Comparison of ENCODE assay signal across 1 cellular context in genomic region chr13:33992891-33993336, GRCh38.
TF ChIP-seq lines count a peak whose summit lies in the region.

No MANE protein-coding gene starts in this region.

TF ChIP-seq in HepG2, 621 proteins besides CTCF, POLR2A, EP300 and RAD21 (continued from another document and continues in another):
- TF ChIP-seq TBX3 (IDR thresholded peaks at IDR 0.05; ENCODE audit: borderline replicate concordance) (0 out of 2 replicates have a peak, but pooled peaks have one; percentile 31), ASH2L (IDR thresholded peaks at IDR 0.05; ENCODE audit: insufficient read length, low read depth, low read length) (peak; percentile 50), FOXP4 (CRISPR knock-in tag; IDR thresholded peaks at IDR 0.05) (peak; percentile 82), RXRB (CRISPR knock-in tag; IDR thresholded peaks at IDR 0.05; ENCODE audit: borderline replicate concordance) (peak; percentile 42; the same call in 1 of the 2 replicates), FOXP1 (IDR thresholded peaks at IDR 0.05) (no peak), FOXP1 (CRISPR knock-in tag; IDR thresholded peaks at IDR 0.05) (peak; percentile 80), ISL2 (CRISPR knock-in tag; IDR thresholded peaks at IDR 0.05) (peak; percentile 52; the same call in 1 of the 2 replicates), GLI4 (CRISPR knock-in tag; IDR thresholded peaks at IDR 0.05; ENCODE audit: borderline replicate concordance) (no peak), BCL6 (CRISPR knock-in tag; IDR thresholded peaks at IDR 0.05) (peak; percentile 65), ARID5B (CRISPR knock-in tag; IDR thresholded peaks at IDR 0.05) (peak; percentile 82), MZF1 (CRISPR knock-in tag; IDR thresholded peaks at IDR 0.05; ENCODE audit: borderline replicate concordance) (no peak), ATF2 (CRISPR knock-in tag; IDR thresholded peaks at IDR 0.05) (0 out of 2 replicates have a peak, but pooled peaks have one; percentile 46), CEBPG (CRISPR knock-in tag; IDR thresholded peaks at IDR 0.05) (peak; percentile 64), ZNF703 (CRISPR knock-in tag; IDR thresholded peaks at IDR 0.05; ENCODE audit: borderline replicate concordance) (no peak), KDM5A (IDR thresholded peaks at IDR 0.05; ENCODE audit: borderline replicate concordance, low read length) (no peak), ZBTB20 (CRISPR knock-in tag; IDR thresholded peaks at IDR 0.05; ENCODE audit: borderline replicate concordance, low read depth) (peak; percentile 74; the same call in 1 of the 2 replicates), ZFP37 (CRISPR knock-in tag; IDR thresholded peaks at IDR 0.05; ENCODE audit: borderline replicate concordance) (no peak), SMAD3 (CRISPR knock-in tag; IDR thresholded peaks at IDR 0.05) (peak; percentile 34; the same call in 1 of the 2 replicates), GFI1 (CRISPR knock-in tag; IDR thresholded peaks at IDR 0.05; ENCODE audit: borderline replicate concordance) (peak; percentile 27; the same call in 1 of the 2 replicates), MED1 (CRISPR knock-in tag; IDR thresholded peaks at IDR 0.05) (peak; percentile 54), ZBTB40 (IDR thresholded peaks at IDR 0.05) (no peak), ZBTB40 (CRISPR knock-in tag; IDR thresholded peaks at IDR 0.05) (no peak), ZMYM3 (CRISPR knock-in tag; IDR thresholded peaks at IDR 0.05) (0 out of 2 replicates have a peak, but pooled peaks have one; percentile 25), FOXA1 (IDR thresholded peaks at IDR 0.05) (peak; percentile 89), FOXA1 (CRISPR knock-in tag; IDR thresholded peaks at IDR 0.05) (peak; percentile 94), SOX13 (IDR thresholded peaks at IDR 0.05) (no peak), SOX13 (CRISPR knock-in tag; conservative IDR thresholded peaks at IDR 0.05 in 1 of 2, IDR thresholded peaks at IDR 0.05 in 1 of 2) (peak in 1 of 2 experiments; percentile 66; a peak in 1 of 4 replicates), RARA (CRISPR knock-in tag; IDR thresholded peaks at IDR 0.05) (peak; percentile 55), ZNF644 (CRISPR knock-in tag; IDR thresholded peaks at IDR 0.05; ENCODE audit: low read depth) (peak; percentile 58; the same call in 1 of the 2 replicates), HOXA5 (CRISPR knock-in tag; IDR thresholded peaks at IDR 0.05) (no peak), AHDC1 (CRISPR knock-in tag; IDR thresholded peaks at IDR 0.05; ENCODE audit: borderline replicate concordance) (peak; percentile 81; the same call in 1 of the 2 replicates), ZNF224 (CRISPR knock-in tag; IDR thresholded peaks at IDR 0.05) (no peak), SOX6 (IDR thresholded peaks at IDR 0.05) (no peak), SOX6 (CRISPR knock-in tag; IDR thresholded peaks at IDR 0.05) (0 out of 2 replicates have a peak, but pooled peaks have one; percentile 28), SKI (IDR thresholded peaks at IDR 0.05; ENCODE audit: partially characterized antibody) (peak; percentile 96), ZNF776 (CRISPR knock-in tag; IDR thresholded peaks at IDR 0.05) (no peak), RFXANK (CRISPR knock-in tag; IDR thresholded peaks at IDR 0.05) (0 out of 2 replicates have a peak, but pooled peaks have one; percentile 49), TOPORS (CRISPR knock-in tag; IDR thresholded peaks at IDR 0.05) (no peak), FOXA3 (CRISPR knock-in tag; IDR thresholded peaks at IDR 0.05) (peak; percentile 95), ZNF292 (CRISPR knock-in tag; IDR thresholded peaks at IDR 0.05; ENCODE audit: borderline replicate concordance, low read depth) (no peak; the same call in 1 of the 2 replicates), SMC3 (IDR thresholded peaks at IDR 0.05; ENCODE audit: low read length) (peak; percentile 20; the same call in 1 of the 2 replicates), DPF2 (CRISPR knock-in tag; IDR thresholded peaks at IDR 0.05; ENCODE audit: borderline replicate concordance, low read depth) (peak; percentile 47; the same call in 1 of the 2 replicates), HDAC2 (CRISPR knock-in tag; IDR thresholded peaks at IDR 0.05) (peak; percentile 52)
